In genomic region chr10:91135113-91135512, GRCh38 we compare ENCODE assay signal across 2 cellular contexts.
TF ChIP-seq lines count a peak whose summit lies in the region.

No MANE protein-coding gene starts in this region.

TF ChIP-seq in GM23338, 12 proteins besides CTCF, POLR2A, EP300 and RAD21:
- TF ChIP-seq REST (IDR thresholded peaks at IDR 0.05; ENCODE audit: unreplicated experiment) = no peak
- TF ChIP-seq EZH2 (IDR thresholded peaks at IDR 0.05; ENCODE audit: low read depth, unreplicated experiment) = no peak
- no peak for TF ChIP-seq CREB1 (CRISPR knock-in tag; IDR thresholded peaks at IDR 0.05; ENCODE audit: low read depth)
- TF ChIP-seq ZNF114 (CRISPR knock-in tag; IDR thresholded peaks at IDR 0.05) = no peak
- no peak for TF ChIP-seq JUNB (IDR thresholded peaks at IDR 0.05; ENCODE audit: unreplicated experiment)
- no peak for TF ChIP-seq ZNF462 (CRISPR knock-in tag; IDR thresholded peaks at IDR 0.05)
- TF ChIP-seq ZNF331 (CRISPR knock-in tag; IDR thresholded peaks at IDR 0.05; ENCODE audit: low read depth) = no peak
- TF ChIP-seq NANOG (IDR thresholded peaks at IDR 0.05; ENCODE audit: borderline replicate concordance) = no peak
- TF ChIP-seq ETS1 (IDR thresholded peaks at IDR 0.05) = no peak
- TF ChIP-seq EZH2phosphoT487 (IDR thresholded peaks at IDR 0.05; ENCODE audit: unreplicated experiment) = no peak
- TF ChIP-seq STAT1 (IDR thresholded peaks at IDR 0.05; ENCODE audit: unreplicated experiment) = no peak
- TF ChIP-seq POLR2AphosphoS5 (IDR thresholded peaks at IDR 0.05; ENCODE audit: low read depth) = no peak

TF ChIP-seq in H1, 55 proteins besides CTCF, POLR2A, EP300 and RAD21:
- no peak for TF ChIP-seq TAF7 (optimal IDR thresholded peaks at IDR 0.05; ENCODE audit: borderline replicate concordance, low read depth, low read length)
- TF ChIP-seq YY1 (IDR thresholded peaks at IDR 0.05; ENCODE audit: low read depth, low read length) = no peak
- no peak for TF ChIP-seq SP2 (IDR thresholded peaks at IDR 0.05; ENCODE audit: low read length)
- no peak for TF ChIP-seq JUN (IDR thresholded peaks at IDR 0.05; ENCODE audit: low read depth, low read length)
- no peak for TF ChIP-seq ATF2 (IDR thresholded peaks at IDR 0.05; ENCODE audit: low read length)
- TF ChIP-seq NANOG (IDR thresholded peaks at IDR 0.05; ENCODE audit: insufficient read depth, low read depth, low read length, poor library complexity, severe bottlenecking) = no peak
- TF ChIP-seq JUND (IDR thresholded peaks at IDR 0.05; ENCODE audit: low read length) = no peak
- TF ChIP-seq ZNF274 (IDR thresholded peaks at IDR 0.05; ENCODE audit: borderline replicate concordance, extremely low read depth, low read length) = no peak
- TF ChIP-seq SRF (IDR thresholded peaks at IDR 0.05; ENCODE audit: low read depth, low read length) = no peak
- TF ChIP-seq SUZ12 (IDR thresholded peaks at IDR 0.05; ENCODE audit: low read length) = no peak
- TF ChIP-seq CBX5 (IDR thresholded peaks at IDR 0.05; ENCODE audit: low read depth, low read length) = no peak
- TF ChIP-seq PHF8 (conservative IDR thresholded peaks at IDR 0.05; ENCODE audit: low read depth, low read length) = no peak
- TF ChIP-seq SIX5 (IDR thresholded peaks at IDR 0.05; ENCODE audit: low read depth, low read length) = no peak
- no peak for TF ChIP-seq BACH1 (IDR thresholded peaks at IDR 0.05; ENCODE audit: low read length)
- TF ChIP-seq MAFK (IDR thresholded peaks at IDR 0.05; ENCODE audit: low read depth, low read length) = no peak
- no peak for TF ChIP-seq MAX (IDR thresholded peaks at IDR 0.05)
